In genomic region chr5:141835928-141836667, GRCh38 we compare ENCODE assay signal across 11 cellular contexts. TPM values are rescaled to one million over a fixed set of nuclear protein-coding genes. Genes with fewer than 3 reads are reported as not detected.
DNase-seq lines count a peak whose midpoint lies in the region; ATAC-seq and TF ChIP-seq lines count a peak whose summit lies in the region.
"Had no signal": no experiment of that assay in that cellular context is flagged by ENCODE, and none has a peak within 500 bp of the region (broad histone marks: within the 10 kb centered on the region; RNA-seq: fewer than 3 reads in every experiment).

No MANE protein-coding gene starts in this region.

- H3K36me3 Mint-ChIP-seq in activated CD8-positive, alpha-beta T cell treated with anti-CD3 and anti-CD28 coated beads for 36 hours (ENCODE audit: low read depth): no peaks in the 10 kb centered on the region
- H3K36me3 Mint-ChIP-seq in activated CD8-positive, alpha-beta T cell treated with anti-CD3 and anti-CD28 coated beads, Interleukin-2, amount 10 ng/mL, durations not matched to agents 7 days and 5 days (ENCODE audit: low read depth): no peaks in the 10 kb centered on the region
- no peaks in the 10 kb centered on the region for H3K36me3 Mint-ChIP-seq in T-helper 17 cell (ENCODE audit: low read depth)

- H3K27me3 Mint-ChIP-seq in activated CD8-positive, alpha-beta T cell treated with anti-CD3 and anti-CD28 coated beads for 36 hours: peaks cover 3% of the 10 kb centered on the region
- H3K27me3 Mint-ChIP-seq in activated CD8-positive, alpha-beta T cell treated with anti-CD3 and anti-CD28 coated beads, Interleukin-2, amount 10 ng/mL, durations not matched to agents 7 days and 5 days (ENCODE audit: low read depth): peaks cover 13% of the 10 kb centered on the region
- peaks cover 61% of the 10 kb centered on the region for H3K27me3 Mint-ChIP-seq in T-helper 17 cell
- H3K27me3 Mint-ChIP-seq: brain had no signal

- no peak overlapping the region for H3K4me3 ChIP-seq in duodenal mucosa (ENCODE audit: low read depth in 1 of 2, low read length in 2 of 2)
- no peak overlapping the region for H3K4me3 ChIP-seq in mesodermal cell (ENCODE audit: extremely low read depth, insufficient read depth, low read length, poor library complexity, severe bottlenecking)
- H3K4me3 ChIP-seq in upper lobe of right lung: no peak overlapping the region

- H3K4me1 ChIP-seq in duodenal mucosa (ENCODE audit: control insufficient read depth in 1 of 2, insufficient read depth in 2 of 2, low read length in 2 of 2): peaks cover 43 to 48% of the 10 kb centered on the region in 2 donors
- peaks cover 18% of the 10 kb centered on the region for H3K4me1 ChIP-seq in mesodermal cell (ENCODE audit: control insufficient read depth, insufficient read depth, low read length, poor library complexity, severe bottlenecking)
- peaks cover 32% of the 10 kb centered on the region for H3K4me1 ChIP-seq in upper lobe of right lung

- POLR2A ChIA-PET in activated CD8-positive, alpha-beta T cell treated with anti-CD3 and anti-CD28 coated beads for 36 hours (lab: Charles Lee): interaction anchor here (0.9 kb wide), 1 partner anchor 143 kb away, joined by 3 read pairs; no protein-coding TSS in a partner anchor
- POLR2A ChIA-PET in activated CD8-positive, alpha-beta T cell treated with anti-CD3 and anti-CD28 coated beads, Interleukin-2, amount 10 ng/mL, durations not matched to agents 7 days and 5 days (lab: Charles Lee): no interaction called here

- no peaks in the 10 kb centered on the region for H3K27me3 ChIP-seq in duodenal mucosa (ENCODE audit: control insufficient read depth in 1 of 2, insufficient read depth in 2 of 2, low read length in 2 of 2)
- H3K27me3 ChIP-seq in upper lobe of right lung: no peaks in the 10 kb centered on the region

- H3K27ac Mint-ChIP-seq in activated CD8-positive, alpha-beta T cell treated with anti-CD3 and anti-CD28 coated beads for 36 hours: peak overlapping the region; percentile 23
- no peak overlapping the region for H3K27ac Mint-ChIP-seq in activated CD8-positive, alpha-beta T cell treated with anti-CD3 and anti-CD28 coated beads, Interleukin-2, amount 10 ng/mL, durations not matched to agents 7 days and 5 days
- no peak overlapping the region for H3K27ac Mint-ChIP-seq in T-helper 17 cell

- H3K4me3 Mint-ChIP-seq in activated CD8-positive, alpha-beta T cell treated with anti-CD3 and anti-CD28 coated beads for 36 hours: peak overlapping the region; percentile 27
- no peak overlapping the region for H3K4me3 Mint-ChIP-seq in activated CD8-positive, alpha-beta T cell treated with anti-CD3 and anti-CD28 coated beads, Interleukin-2, amount 10 ng/mL, durations not matched to agents 7 days and 5 days
- H3K4me3 Mint-ChIP-seq in T-helper 17 cell: no peak overlapping the region

- no peaks in the 10 kb centered on the region for H3K9me3 Mint-ChIP-seq in activated CD8-positive, alpha-beta T cell treated with anti-CD3 and anti-CD28 coated beads for 36 hours
- H3K9me3 Mint-ChIP-seq in activated CD8-positive, alpha-beta T cell treated with anti-CD3 and anti-CD28 coated beads, Interleukin-2, amount 10 ng/mL, durations not matched to agents 7 days and 5 days (ENCODE audit: insufficient read depth): no peaks in the 10 kb centered on the region

- intact Hi-C loops in activated CD8-positive, alpha-beta T cell treated with anti-CD3 and anti-CD28 coated beads for 36 hours (cut with micrococcal nuclease): no loop called here
- intact Hi-C loops in upper lobe of right lung (cut with DNase I): no loop called here

- 36 to 50% methylated on average over 7 to 8 of the region's 13 CpGs for WGBS in mesodermal cell (ENCODE audit: insufficient coverage in 2 of 2), 2 experiments

- peak; percentile 38 for DNase-seq in activated CD8-positive, alpha-beta T cell treated with anti-CD3 and anti-CD28 coated beads for 36 hours
- no peak for DNase-seq in activated CD8-positive, alpha-beta T cell treated with anti-CD3 and anti-CD28 coated beads, Interleukin-2, amount 10 ng/mL, durations not matched to agents 7 days and 5 days
- no peak for DNase-seq in upper lobe of right lung
- DNase-seq in T-helper 17 cell: no peak
- DNase-seq: SK-N-SH had no signal

- peak overlapping the region; percentile 1 for H3K27ac ChIP-seq in duodenal mucosa (ENCODE audit: low read depth, low read length)
- H3K27ac ChIP-seq in mesodermal cell (ENCODE audit: low read depth, low read length, severe bottlenecking): peak overlapping the region; percentile 80
- peak overlapping the region; percentile 39 for H3K27ac ChIP-seq in upper lobe of right lung
- H3K27ac ChIP-seq: neutrophil had no signal

- peaks cover 18% of the 10 kb centered on the region for H3K4me1 Mint-ChIP-seq in activated CD8-positive, alpha-beta T cell treated with anti-CD3 and anti-CD28 coated beads for 36 hours (ENCODE audit: low read depth)
- H3K4me1 Mint-ChIP-seq in activated CD8-positive, alpha-beta T cell treated with anti-CD3 and anti-CD28 coated beads, Interleukin-2, amount 10 ng/mL, durations not matched to agents 7 days and 5 days (ENCODE audit: low read depth): peaks cover 8% of the 10 kb centered on the region
- peaks cover 7% of the 10 kb centered on the region for H3K4me1 Mint-ChIP-seq in T-helper 17 cell

- H3K9me3 ChIP-seq in duodenal mucosa (ENCODE audit: control insufficient read depth in 1 of 2, low read length in 2 of 2) (no peaks in the 10 kb centered on the region), mesodermal cell (ENCODE audit: control insufficient read depth, low read length) (no peaks in the 10 kb centered on the region), upper lobe of right lung (no peaks in the 10 kb centered on the region), T-helper 17 cell (ENCODE audit: control insufficient read depth, low read length, poor library complexity, severe bottlenecking) (no peaks in the 10 kb centered on the region)
- H3K9me3 ChIP-seq: neutrophil, SK-N-SH had no signal

- H3K9ac ChIP-seq in duodenal mucosa (ENCODE audit: low read depth in 1 of 2, low read length in 2 of 2): no peak overlapping the region
- H3K9ac ChIP-seq: SK-N-SH had no signal

- H3K36me3 ChIP-seq in duodenal mucosa (ENCODE audit: control insufficient read depth in 1 of 2, insufficient read depth in 2 of 2, low read length in 2 of 2) (peaks cover 0 to 3% of the 10 kb centered on the region in 2 donors), mesodermal cell (ENCODE audit: control insufficient read depth, insufficient read depth, low read length) (no peaks in the 10 kb centered on the region), upper lobe of right lung (no peaks in the 10 kb centered on the region)
- H3K36me3 ChIP-seq: neutrophil had no signal

- TF ChIP-seq CTCF in activated CD8-positive, alpha-beta T cell treated with anti-CD3 and anti-CD28 coated beads for 36 hours (IDR thresholded peaks at IDR 0.05): no peak
- no peak for TF ChIP-seq CTCF in upper lobe of right lung (IDR thresholded peaks at IDR 0.05)

- ATAC-seq in activated CD8-positive, alpha-beta T cell treated with anti-CD3 and anti-CD28 coated beads for 36 hours: peak; percentile 75
- no peak for ATAC-seq in activated CD8-positive, alpha-beta T cell treated with anti-CD3 and anti-CD28 coated beads, Interleukin-2, amount 10 ng/mL, durations not matched to agents 7 days and 5 days
- ATAC-seq in upper lobe of right lung (peak; percentile 45), HG02763 (IDR thresholded peaks at IDR 0.05; ENCODE audit: unreplicated experiment) (no peak), HG02885 (IDR thresholded peaks at IDR 0.05; ENCODE audit: poor library complexity, unreplicated experiment) (no peak), T-helper 17 cell (no peak)

- CTCF ChIA-PET in activated CD8-positive, alpha-beta T cell treated with anti-CD3 and anti-CD28 coated beads for 36 hours (lab: Charles Lee): interaction anchor here (0.5 to 3.2 kb wide), 9 partner anchors 22 to 213 kb away, joined by 3 to 10 read pairs (median 3); partner anchors contain the start of gene RNF14
- CTCF ChIA-PET in activated CD8-positive, alpha-beta T cell treated with anti-CD3 and anti-CD28 coated beads, Interleukin-2, amount 10 ng/mL, durations not matched to agents 7 days and 5 days (lab: Charles Lee): interaction anchor here (1.0 to 2.3 kb wide), 4 partner anchors 10 to 144 kb away, joined by 3 to 7 read pairs (median 6); no protein-coding TSS in a partner anchor

RNA-seq across cellular contexts. Expression of gene PCDH1, which starts 42.1 kb away (rescaled TPM):
- under 1 TPM in 1 of 2 experiments, not detected in 1; 0.87 TPM for total RNA-seq in activated CD8-positive, alpha-beta T cell treated with anti-CD3 and anti-CD28 coated beads for 36 hours
- total RNA-seq in activated CD8-positive, alpha-beta T cell treated with anti-CD3 and anti-CD28 coated beads, Interleukin-2, amount 10 ng/mL, durations not matched to agents 7 days and 5 days: not detected
- 25.9 TPM for polyA plus RNA-seq in mesodermal cell (2013, experiment 1 of 2)
- 18.5 TPM for polyA plus RNA-seq in mesodermal cell (2013, experiment 2 of 2)
- total RNA-seq in upper lobe of right lung (66.6 TPM), T-helper 17 cell (under 1 TPM; 0.57 to 0.87 TPM)

Comparison
In these comparisons a context has a peak if more than half of its experiments do, and no peak if none do; other contexts are left out.
1. ATAC-seq: peak in activated CD8-positive, alpha-beta T cell treated with anti-CD3 and anti-CD28 coated beads for 36 hours (single experiment) and upper lobe of right lung (single experiment); none in activated CD8-positive, alpha-beta T cell treated with anti-CD3 and anti-CD28 coated beads, Interleukin-2, amount 10 ng/mL, durations not matched to agents 7 days and 5 days (single experiment), HG02763 (single experiment), HG02885 (single experiment) and T-helper 17 cell (single experiment).
2. H3K27ac ChIP-seq: peak in every context shown above with its lines; median percentile 80 in mesodermal cell; 39 in upper lobe of right lung; 1 in duodenal mucosa.
3. RNA of gene PCDH1, which starts 42.1 kb away (total RNA-seq): 66.6 TPM in upper lobe of right lung (single experiment); 0.87 TPM in activated CD8-positive, alpha-beta T cell treated with anti-CD3 and anti-CD28 coated beads for 36 hours, 0.57 to 0.87 TPM in T-helper 17 cell and not detected in activated CD8-positive, alpha-beta T cell treated with anti-CD3 and anti-CD28 coated beads, Interleukin-2, amount 10 ng/mL, durations not matched to agents 7 days and 5 days; every median in the first group is over 10 times any median in the second.